In the genomic region with DNA sequence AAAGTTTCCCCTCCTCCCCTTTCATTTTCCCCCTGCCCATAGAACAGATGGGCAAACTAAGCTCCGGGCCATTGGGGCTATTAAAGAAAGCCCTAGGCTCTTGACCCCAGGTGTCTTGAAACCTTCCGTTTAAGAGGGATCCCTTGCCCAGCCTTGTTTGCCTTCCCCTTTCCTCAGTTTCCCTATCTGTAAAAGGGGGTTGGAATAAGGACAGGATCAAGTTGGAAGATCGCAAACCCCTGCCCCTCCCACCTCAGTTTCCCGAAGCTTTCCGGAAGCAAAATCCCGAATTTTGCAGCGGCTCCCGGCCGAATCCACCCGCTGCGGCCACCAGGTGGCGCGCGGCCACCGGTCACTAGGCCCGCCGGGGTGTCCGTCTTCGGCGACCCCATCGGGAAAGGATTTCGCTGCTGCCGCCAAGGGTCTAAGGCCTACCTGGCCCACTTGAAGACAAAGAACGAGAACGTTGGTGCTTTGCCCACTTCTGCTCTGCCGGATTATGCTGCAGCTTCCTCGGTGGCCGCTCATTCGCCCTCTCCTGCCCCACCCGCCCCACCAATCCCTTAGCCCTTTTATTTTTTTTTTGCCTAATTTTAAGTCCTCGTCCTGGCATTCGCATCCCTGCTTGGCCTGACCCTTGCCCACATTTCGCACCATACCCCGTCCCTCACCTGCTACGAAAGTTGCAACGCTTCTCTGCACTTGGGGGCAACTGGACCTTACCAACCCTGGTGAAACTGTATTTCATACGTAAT, we compare ENCODE assay signal across 8 cellular contexts. TPM values are rescaled to one million over a fixed set of nuclear protein-coding genes. Genes with fewer than 3 reads are reported as not detected.
A peak's percentile ranks its signal among the peaks of the same experiment; 100 is the strongest.
DNase-seq lines count a peak whose midpoint lies in the region; ATAC-seq and TF ChIP-seq lines count a peak whose summit lies in the region.

No MANE protein-coding gene starts in this region.

- CTCF ChIA-PET in OCI-LY7 (lab: Charles Lee; ENCODE audit: unreplicated experiment): interaction anchor here (1.1 to 1.4 kb wide), 2 partner anchors 68 to 81 kb away, joined by 3 to 5 read pairs; a partner anchor contains a TSS

- DNase-seq in CD14-positive monocyte (ENCODE audit: low spot score) (no peak), HCEC 1CT (peak; percentile 63), OCI-LY7 (ENCODE audit: low spot score) (peak; percentile 68), amygdala (lab: John Stamatoyannopoulos, UW) (peak in 39 of 56 donors; percentile 21 to 73 (median 47)), heart left ventricle (peak; percentile 65 to 81 (median 73)), osteoblast (ENCODE audit: insufficient read length, low spot score, missing footprints) (peak; percentile 96)

- WGBS in heart left ventricle, 4 donors: 19 to 23% (median 21%) methylated on average over 33 to 37 of the region's 37 CpGs

- peak; percentile 99 for TF ChIP-seq CTCF in CD14-positive monocyte (IDR thresholded peaks at IDR 0.05)
- TF ChIP-seq CTCF in OCI-LY7 (conservative IDR thresholded peaks at IDR 0.05; ENCODE audit: low read length): peak; percentile 94
- TF ChIP-seq CTCF in heart left ventricle (IDR thresholded peaks at IDR 0.05): peak; percentile 89 to 99 (median 96)
- peak; percentile 79 for TF ChIP-seq CTCF in osteoblast (IDR thresholded peaks at IDR 0.05; ENCODE audit: extremely low read depth, low read depth, low read length)

- peaks cover 0 to 3% (median 0%) of the 10 kb centered on the region in 7 donors for H3K9me3 Mint-ChIP-seq in CD14-positive monocyte

- H3K79me2 ChIP-seq in OCI-LY7 (ENCODE audit: insufficient read depth, low read depth, low read length) (peaks cover 34% of the 10 kb centered on the region), osteoblast (ENCODE audit: insufficient read depth, low read length) (no peaks in the 10 kb centered on the region)

- H3K4me2 ChIP-seq in OCI-LY7 (ENCODE audit: low read length): peak overlapping the region; percentile 96
- peak overlapping the region; percentile 84 for H3K4me2 ChIP-seq in osteoblast (ENCODE audit: insufficient read depth, low read length)

- H3K9me2 ChIP-seq in OCI-LY7 (ENCODE audit: insufficient read depth, low read length): no peaks in the 10 kb centered on the region

- POLR2A ChIA-PET in OCI-LY7 (lab: Charles Lee): interaction anchor here (1.1 kb wide), 2 partner anchors 91 to 112 kb away, joined by 3 read pairs; no protein-coding TSS in a partner anchor

- H3K27ac ChIP-seq in OCI-LY7 (ENCODE audit: low read depth, low read length, poor library complexity, severe bottlenecking) (peak overlapping the region; percentile 31), heart left ventricle (peak overlapping the region in 11 of 12 donors; percentile 50 to 82 (median 70)), osteoblast (ENCODE audit: low read depth, low read length) (no peak overlapping the region)

- peaks cover 0 to 11% of the 10 kb centered on the region in 2 donors for H3K36me3 Mint-ChIP-seq in CD14-positive monocyte

- peaks cover 23 to 37% (median 29%) of the 10 kb centered on the region in 3 donors for H3K27me3 Mint-ChIP-seq in CD14-positive monocyte (ENCODE audit: low read depth in 3 of 3)

- H3K27ac Mint-ChIP-seq in CD14-positive monocyte: peak overlapping the region; percentile 92 to 98 (median 97)

- intact Hi-C loops in CD14-positive monocyte (cut with micrococcal nuclease): loop anchor here (2.0 to 10.0 kb wide), 5 partner anchors 81 to 373 kb away; a partner anchor contains a TSS
- intact Hi-C loops in OCI-LY7 (cut with micrococcal nuclease; ENCODE audit: unreplicated experiment): loop anchor here (1.0 to 10.0 kb wide), 6 partner anchors 89 to 993 kb away; a partner anchor contains a TSS
- intact Hi-C loops in heart left ventricle (cut with DNase I): loop anchor here (1.0 to 10.0 kb wide), 13 partner anchors 81 to 605 kb away; a partner anchor contains a TSS

- H3K4me3 Mint-ChIP-seq in CD14-positive monocyte: peak overlapping the region; percentile 84 to 90

- peaks cover 69% of the 10 kb centered on the region for H3K4me1 Mint-ChIP-seq in CD14-positive monocyte

- H4K20me1 ChIP-seq in OCI-LY7 (ENCODE audit: insufficient read depth, low read length) (peaks cover 27% of the 10 kb centered on the region), osteoblast (ENCODE audit: insufficient read depth, low read length) (peaks cover 11% of the 10 kb centered on the region)

- peak in 3 of 4 donors; percentile 25 to 43 (median 31) for ATAC-seq in heart left ventricle
- no peak for ATAC-seq in HG02678 (IDR thresholded peaks at IDR 0.05; ENCODE audit: unreplicated experiment)
- ATAC-seq in GM21526 (IDR thresholded peaks at IDR 0.05; ENCODE audit: low FRiP score, unreplicated experiment): no peak

- no peak for TF ChIP-seq POLR2A in heart left ventricle (IDR thresholded peaks at IDR 0.05)

- H3K27me3 ChIP-seq in heart left ventricle: peaks cover 0 to 27% (median 9%) of the 10 kb centered on the region in 9 donors
- H3K27me3 ChIP-seq in osteoblast (ENCODE audit: insufficient read depth, low read length): peaks cover 48% of the 10 kb centered on the region

- BruUV-seq in OCI-LY7 (replicated peaks; lab: Mats Ljungman, UMichigan): TSS peak; percentile 85

- H3K4me3 ChIP-seq in OCI-LY7 (ENCODE audit: low read depth, low read length, poor library complexity, severe bottlenecking): peak overlapping the region; percentile 84
- peak overlapping the region; percentile 18 to 94 (median 88) for H3K4me3 ChIP-seq in heart left ventricle
- H3K4me3 ChIP-seq in osteoblast (ENCODE audit: insufficient read depth, low read length): peak overlapping the region; percentile 80

- H2AFZ ChIP-seq in OCI-LY7 (ENCODE audit: low read length) (peak overlapping the region; percentile 63; the same call in 1 of the 2 replicates), osteoblast (ENCODE audit: low read length) (peak overlapping the region; percentile 80)

- H3K9me3 ChIP-seq in OCI-LY7 (ENCODE audit: low read length): no peaks in the 10 kb centered on the region
- no peaks in the 10 kb centered on the region for H3K9me3 ChIP-seq in heart left ventricle
- no peaks in the 10 kb centered on the region for H3K9me3 ChIP-seq in osteoblast (ENCODE audit: low read depth, low read length)

- H3K4me1 ChIP-seq in OCI-LY7 (ENCODE audit: insufficient read depth, low read length, poor library complexity, severe bottlenecking) (peaks cover 41% of the 10 kb centered on the region), heart left ventricle (peaks cover 0 to 58% (median 23%) of the 10 kb centered on the region in 12 donors), osteoblast (ENCODE audit: insufficient read depth, low read length) (peaks cover 11% of the 10 kb centered on the region)

- H3K36me3 ChIP-seq in OCI-LY7 (ENCODE audit: insufficient read depth, low read length): no peaks in the 10 kb centered on the region
- H3K36me3 ChIP-seq in heart left ventricle: no peaks in the 10 kb centered on the region
- no peaks in the 10 kb centered on the region for H3K36me3 ChIP-seq in osteoblast (ENCODE audit: insufficient read depth, low read length)

RNA-seq across cellular contexts. Expression of a gene that starts 0.9 kb away (rescaled TPM):
- polyA plus RNA-seq in CD14-positive monocyte (under 1 TPM; 0.15 to 0.28 TPM), heart left ventricle (under 1 TPM; 0.65 to 0.84 TPM)
- total RNA-seq in OCI-LY7 (2014; rRNA removed; shearing (Covaris generic)): 13.0 and 17.5 TPM in 2 replicates
- total RNA-seq in OCI-LY7 (2022) (21.7 and 23.0 TPM in 2 replicates), heart left ventricle (1 to 10 TPM; 1.1 to 5.7 (median 1.6) TPM), osteoblast (0.36 and 0.88 TPM in 2 replicates)

RNA-seq across cellular contexts. Expression of a gene that starts 4.9 kb away (rescaled TPM):
- polyA plus RNA-seq in CD14-positive monocyte (under 1 TPM in 1 of 2 donors, not detected in 1; 0.03 TPM), heart left ventricle (1 to 10 TPM; 8.5 to 9.9 TPM)
- total RNA-seq in OCI-LY7 (2014; rRNA removed; shearing (Covaris generic)): 3.4 and 4.4 TPM in 2 replicates
- total RNA-seq in OCI-LY7 (2022) (6.0 and 6.7 TPM in 2 replicates), heart left ventricle (10 to 100 TPM; 15.5 to 71.1 (median 37.3) TPM), osteoblast (27.1 and 29.7 TPM in 2 replicates)

Comparison
In these comparisons a context has a peak if more than half of its experiments do, and no peak if none do; other contexts are left out.
1. ATAC-seq: peak in heart left ventricle (3 of 4); none in HG02678 (single experiment) and GM21526 (single experiment).
2. Peak in every context shown above with its lines, with median percentiles within 50 percentile points of each other: CTCF ChIP-seq and H3K4me3 ChIP-seq.